In the genomic region with DNA sequence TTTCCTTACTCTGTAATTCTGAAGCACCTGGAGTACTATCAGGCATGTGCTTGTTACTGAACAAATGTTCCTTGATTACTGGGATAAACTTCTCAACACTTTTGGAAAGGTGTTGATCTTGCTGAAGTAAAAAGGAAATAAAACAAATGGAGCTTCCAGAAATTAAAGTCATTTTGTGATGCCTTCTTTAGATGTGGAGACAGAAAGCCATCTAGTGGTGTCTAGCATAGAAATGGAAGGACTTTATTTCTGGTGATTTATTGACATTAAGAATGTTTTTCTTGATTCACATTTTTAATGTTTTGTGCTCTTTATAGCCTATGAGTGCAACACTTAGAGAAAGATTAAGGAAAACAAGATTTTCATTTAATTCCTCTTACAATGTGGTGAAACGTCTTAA, we compare ENCODE assay signal across 8 cellular contexts. TPM values are rescaled to one million over a fixed set of nuclear protein-coding genes. Genes with fewer than 3 reads are reported as not detected.
DNase-seq lines count a peak whose midpoint lies in the region; ATAC-seq and TF ChIP-seq lines count a peak whose summit lies in the region.

No MANE protein-coding gene starts in this region.

- TF ChIP-seq CTCF in heart right ventricle (IDR thresholded peaks at IDR 0.05) (peak in 5 of 9 donors; percentile 20 to 46 (median 32)), Panc1 (IDR thresholded peaks at IDR 0.05) (peak; percentile 66; the same call in 1 of the 2 replicates), fibroblast of pulmonary artery (IDR thresholded peaks at IDR 0.05; ENCODE audit: low read length, missing control alignments) (peak; percentile 48), vagina (IDR thresholded peaks at IDR 0.05) (no peak)

- POLR2A ChIA-PET in Panc1 (lab: Charles Lee): interaction anchor here (0.6 to 1.0 kb wide), 2 partner anchors 16 to 140 kb away, joined by 3 to 6 read pairs; no protein-coding TSS in a partner anchor

- no peak for TF ChIP-seq POLR2A in vagina (IDR thresholded peaks at IDR 0.05)

- H3K27ac ChIP-seq in heart right ventricle (no peak overlapping the region), Panc1 (ENCODE audit: low read length) (0 out of 2 replicates have a peak overlapping the region, but pooled peaks have one; percentile 6), vagina (peak overlapping the region; percentile 99)

- in situ Hi-C loops in Panc1 (cut with HindIII; ENCODE audit: low pct_unique_long_range_greater_than_20kb, low sequenced_read_pairs): no loop called here

- H3K9me3 ChIP-seq in heart right ventricle (no peaks in the 10 kb centered on the region), Panc1 (ENCODE audit: control insufficient read depth, insufficient read depth, low read depth, low read length) (no peaks in the 10 kb centered on the region), vagina (no peaks in the 10 kb centered on the region)

- 75 to 82% methylated on average over 1 of the region's 1 CpG for WGBS in heart right ventricle, 2 donors

- no peak overlapping the region for H3K4me3 ChIP-seq in heart right ventricle
- no peak overlapping the region for H3K4me3 ChIP-seq in Panc1 (ENCODE audit: low read depth in 2 of 2, low read length in 2 of 2)
- H3K4me3 ChIP-seq in fibroblast of pulmonary artery (replicated peaks; ENCODE audit: low read depth, low read length): no peak overlapping the region
- no peak overlapping the region for H3K4me3 ChIP-seq in vagina

- no peak for DNase-seq in heart right ventricle
- no peak for DNase-seq in left ventricle myocardium superior
- no peak for DNase-seq in Panc1 (ENCODE audit: low read depth, low spot score)
- DNase-seq in fibroblast of pulmonary artery (ENCODE audit: low read depth): peak; percentile 49
- DNase-seq in vagina (ENCODE audit: extremely low spot score in 2 of 2): no peak
- no peak for DNase-seq in A172 (ENCODE audit: low spot score)
- DNase-seq in NCI-H1930 (lab: John Stamatoyannopoulos, UW): no peak
- no peak for DNase-seq in T-helper 9 cell

- CTCF ChIA-PET in Panc1 (lab: Charles Lee): interaction anchor here (0.5 kb wide), 1 partner anchor 168 kb away, joined by 5 read pairs; no protein-coding TSS in a partner anchor

- ATAC-seq in heart right ventricle (no peak), left ventricle myocardium superior (no peak), Panc1 (no peak)

- H3K36me3 ChIP-seq in heart right ventricle (peaks cover 0 to 36% (median 0%) of the 10 kb centered on the region in 9 donors), Panc1 (ENCODE audit: control insufficient read depth, insufficient read depth, low read length) (no peaks in the 10 kb centered on the region), vagina (no peaks in the 10 kb centered on the region)

- intact Hi-C loops in heart right ventricle (cut with DNase I): loop anchor here in 8 of 10 donors (2.0 to 10.0 kb wide), 12 partner anchors 69 to 239 kb away; partner anchors contain the start of genes GSTO1 (in 3 of the 8), SLK (in 3 of the 8) and STN1 (in 1 of the 8)
- intact Hi-C loops in left ventricle myocardium superior (cut with micrococcal nuclease): loop anchor here (5.0 to 10.0 kb wide), 2 partner anchors 111 to 231 kb away; partner anchors contain the start of gene CFAP43
- intact Hi-C loops in Panc1 (cut with micrococcal nuclease; ENCODE audit: unreplicated experiment): loop anchor here (2.0 to 5.0 kb wide), 2 partner anchors 76 to 239 kb away; no protein-coding TSS in a partner anchor
- intact Hi-C loops in vagina (cut with DNase I): no loop called here

- H3K27me3 ChIP-seq in heart right ventricle: no peaks in the 10 kb centered on the region
- H3K27me3 ChIP-seq in Panc1 (ENCODE audit: control insufficient read depth, insufficient read depth, low read length): no peaks in the 10 kb centered on the region
- no peaks in the 10 kb centered on the region for H3K27me3 ChIP-seq in vagina

- peaks cover 0 to 24% (median 12%) of the 10 kb centered on the region in 9 donors for H3K4me1 ChIP-seq in heart right ventricle
- peaks cover 20% of the 10 kb centered on the region for H3K4me1 ChIP-seq in Panc1 (ENCODE audit: control insufficient read depth, insufficient read depth, low read length)
- H3K4me1 ChIP-seq in vagina: peaks cover 23% of the 10 kb centered on the region

- no TSS peak for BruUV-seq in Panc1 (replicated peaks; lab: Mats Ljungman, UMichigan)

RNA-seq across cellular contexts. Expression of gene SFR1, which starts 1.4 kb away (rescaled TPM):
- 10 to 100 TPM in 1 of 10 donors, 1 to 10 TPM in 9; 4.4 to 10.4 (median 6.7) TPM for total RNA-seq in heart right ventricle
- polyA plus RNA-seq in heart right ventricle: 10 to 100 TPM in 1 of 2 donors, 1 to 10 TPM in 1; 7.5 to 12.1 TPM
- 5.2 TPM for total RNA-seq in left ventricle myocardium superior
- total RNA-seq in Panc1 (2021; ENCODE audit: unreplicated experiment): 8.4 TPM
- 3.4 TPM for polyA plus RNA-seq in Panc1 (2012; ENCODE audit: insufficient read length)
- total RNA-seq in vagina: 4.4 TPM
- total RNA-seq in A172 (2014; rRNA removed; shearing (Covaris generic)): 16.8 and 18.6 TPM in 2 replicates

RNA-seq across cellular contexts. Expression of gene COL17A1, which starts 37.7 kb away (rescaled TPM):
- total RNA-seq in heart right ventricle (under 1 TPM in 4 of 10 donors, not detected in 6; 0.10 to 0.39 (median 0.16) TPM), left ventricle myocardium superior (0.32 TPM), Panc1 (2021; ENCODE audit: unreplicated experiment) (0.26 TPM), vagina (149 TPM)
- polyA plus RNA-seq in heart right ventricle: under 1 TPM; 0.15 to 0.36 TPM
- polyA plus RNA-seq in Panc1 (2012; ENCODE audit: insufficient read length): 0.21 TPM
- total RNA-seq in A172 (2014; rRNA removed; shearing (Covaris generic)): 0.79 and 2.4 TPM in 2 replicates

Comparison
In these comparisons a context has a peak if more than half of its experiments do, and no peak if none do; other contexts are left out.
1. H3K27ac ChIP-seq: peak in Panc1 (single experiment) and vagina (single experiment); none in heart right ventricle (0 of 10).
2. CTCF ChIP-seq: peak in heart right ventricle (5 of 9), Panc1 (single experiment) and fibroblast of pulmonary artery (single experiment); none in vagina (0 of 3).
3. RNA of gene COL17A1, which starts 37.7 kb away (total RNA-seq): 149 TPM in vagina (single experiment); 0.79 to 2.4 TPM in A172, 0.32 TPM in left ventricle myocardium superior (single experiment), 0.26 TPM in Panc1 (single experiment) and 0.10 to 0.39 TPM in heart right ventricle; every median in the first group is over 10 times any median in the second.